Comparison of ENCODE assay signal across 16 cellular contexts in the genomic region with DNA sequence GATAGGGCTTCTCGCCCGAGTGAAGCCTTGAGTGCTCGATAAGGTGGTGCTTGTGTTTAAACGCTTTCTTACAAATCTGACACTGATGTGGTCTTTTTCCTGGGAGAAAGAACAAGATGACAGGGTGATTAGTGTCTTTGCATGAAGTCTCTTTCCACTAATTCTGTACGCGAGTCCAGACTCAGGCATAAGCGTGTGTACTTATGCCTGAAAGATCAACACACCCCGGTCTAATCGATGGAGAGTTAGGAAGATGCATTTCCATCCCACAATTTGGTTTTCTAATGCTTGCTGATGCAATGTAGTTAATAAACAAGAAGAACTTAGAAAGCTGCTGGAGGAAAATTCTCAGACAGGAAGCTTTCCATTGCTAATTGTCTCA.
DNase-seq lines count a peak whose midpoint lies in the region; ATAC-seq and TF ChIP-seq lines count a peak whose summit lies in the region.
"Had no signal": no experiment of that assay in that cellular context is flagged by ENCODE, and none has a peak within 500 bp of the region (broad histone marks: within the 10 kb centered on the region; RNA-seq: fewer than 3 reads in every experiment).

No MANE protein-coding gene starts in this region.

- TF ChIP-seq CTCF in left ventricle myocardium inferior (IDR thresholded peaks at IDR 0.05; ENCODE audit: borderline replicate concordance) (no peak), upper lobe of right lung (IDR thresholded peaks at IDR 0.05) (no peak), BE2C (IDR thresholded peaks at IDR 0.05; ENCODE audit: low read depth, low read length) (no peak)

- H3K36me3 ChIP-seq in left ventricle myocardium inferior (peaks cover 46% of the 10 kb centered on the region), esophagus (ENCODE audit: control insufficient read depth in 2 of 2, insufficient read depth in 2 of 2, low read length in 1 of 2) (no peaks in the 10 kb centered on the region), mucosa of rectum (ENCODE audit: control insufficient read depth in 2 of 2, insufficient read depth in 2 of 2, low read length in 2 of 2) (peaks cover 0 to 5% of the 10 kb centered on the region in 2 donors), upper lobe of right lung (peaks cover 34% of the 10 kb centered on the region), BE2C (no peaks in the 10 kb centered on the region)

- intact Hi-C loops in left ventricle myocardium inferior (cut with micrococcal nuclease) (no loop called here), Right ventricle myocardium superior (cut with DNase I) (no loop called here), upper lobe of right lung (cut with DNase I) (no loop called here)

- no peak overlapping the region for H3K27ac Mint-ChIP-seq in stimulated activated effector memory CD8-positive, alpha-beta T cell treated with anti-CD3 and anti-CD28 coated beads, Interleukin-12 subunit alpha, Interleukin-12 subunit beta, amount 100 ng/mL, for 72 hours
- H3K27ac Mint-ChIP-seq: activated B cell treated with CpG ODN at 0.5 μM for 24 hours; activated T-helper 2 cell treated with anti-CD3 and anti-CD28 coated beads, Interferon-gamma antibody, Interleukin-2, Interleukin-4, amounts not matched to agents 10 μg/mL and 5 μg/mL and 100 μg/mL, durations not matched to agents 14 hours and 24 hours and 36 hours; stimulated activated naive CD8-positive, alpha-beta T cell treated with anti-CD3 and anti-CD28 coated beads, Interleukin-15, Interleukin-2, amounts not matched to agents 100 ng/mL and 50 ng/mL, for 24 hours had no signal

- H3K9me3 ChIP-seq in left ventricle myocardium inferior (replicated peaks) (no peaks in the 10 kb centered on the region), esophagus (ENCODE audit: control insufficient read depth in 2 of 2, insufficient read depth in 1 of 2, low read depth in 1 of 2, low read length in 1 of 2) (no peaks in the 10 kb centered on the region), mucosa of rectum (ENCODE audit: control insufficient read depth in 2 of 2, low read length in 2 of 2) (no peaks in the 10 kb centered on the region), upper lobe of right lung (no peaks in the 10 kb centered on the region), BE2C (no peaks in the 10 kb centered on the region)
- H3K9me3 ChIP-seq: psoas muscle had no signal

- no peaks in the 10 kb centered on the region for H3K27me3 ChIP-seq in left ventricle myocardium inferior (ENCODE audit: low read depth)
- H3K27me3 ChIP-seq in esophagus (ENCODE audit: control insufficient read depth in 1 of 2, insufficient read depth in 2 of 2, low read length in 2 of 2), result no peaks in the 10 kb centered on the region
- peaks cover 0 to 6% of the 10 kb centered on the region in 2 donors for H3K27me3 ChIP-seq in mucosa of rectum (ENCODE audit: control insufficient read depth in 2 of 2, insufficient read depth in 2 of 2, low read length in 2 of 2)
- no peaks in the 10 kb centered on the region for H3K27me3 ChIP-seq in upper lobe of right lung
- H3K27me3 ChIP-seq in BE2C, result no peaks in the 10 kb centered on the region

- H3K4me1 ChIP-seq in left ventricle myocardium inferior (peaks cover 32% of the 10 kb centered on the region), esophagus (ENCODE audit: control insufficient read depth in 2 of 2, insufficient read depth in 2 of 2, low read length in 1 of 2) (no peaks in the 10 kb centered on the region), mucosa of rectum (ENCODE audit: control insufficient read depth in 2 of 2, insufficient read depth in 2 of 2, low read length in 2 of 2) (peaks cover 0 to 3% of the 10 kb centered on the region in 2 donors), upper lobe of right lung (no peaks in the 10 kb centered on the region), BE2C (no peaks in the 10 kb centered on the region)

- H3K4me3 ChIP-seq in left ventricle myocardium inferior, result peak overlapping the region; percentile 13
- peak overlapping the region; percentile 52 to 62 for H3K4me3 ChIP-seq in esophagus (ENCODE audit: low read depth in 1 of 2, low read length in 2 of 2)
- H3K4me3 ChIP-seq in mucosa of rectum (ENCODE audit: low read length in 2 of 2), result peak overlapping the region; percentile 61 to 77
- peak overlapping the region; percentile 42 for H3K4me3 ChIP-seq in upper lobe of right lung
- H3K4me3 ChIP-seq in BE2C (ENCODE audit: low read depth, low read length), result no peak overlapping the region
- H3K4me3 ChIP-seq: psoas muscle had no signal

- 40 to 59% methylated on average over 9 of the region's 9 CpGs for WGBS in esophagus, 2 donors

- peaks cover 16% of the 10 kb centered on the region for H3K36me3 Mint-ChIP-seq in stimulated activated effector memory CD8-positive, alpha-beta T cell treated with anti-CD3 and anti-CD28 coated beads, Interleukin-12 subunit alpha, Interleukin-12 subunit beta, amount 100 ng/mL, for 72 hours

- ATAC-seq in Right ventricle myocardium superior (ENCODE audit: poor library complexity) (no peak), upper lobe of right lung (no peak)
- no peak for ATAC-seq in stimulated activated effector memory CD8-positive, alpha-beta T cell treated with anti-CD3 and anti-CD28 coated beads, Interleukin-12 subunit alpha, Interleukin-12 subunit beta, amount 100 ng/mL, for 72 hours
- ATAC-seq: psoas muscle had no signal

- no peaks in the 10 kb centered on the region for H3K9me3 Mint-ChIP-seq in stimulated activated effector memory CD8-positive, alpha-beta T cell treated with anti-CD3 and anti-CD28 coated beads, Interleukin-12 subunit alpha, Interleukin-12 subunit beta, amount 100 ng/mL, for 72 hours
- H3K9me3 Mint-ChIP-seq: activated B cell treated with CpG ODN at 0.5 μM for 24 hours; activated T-helper 2 cell treated with anti-CD3 and anti-CD28 coated beads, Interferon-gamma antibody, Interleukin-2, Interleukin-4, amounts not matched to agents 10 μg/mL and 5 μg/mL and 100 μg/mL, durations not matched to agents 14 hours and 24 hours and 36 hours; stimulated activated naive CD8-positive, alpha-beta T cell treated with anti-CD3 and anti-CD28 coated beads, Interleukin-15, Interleukin-2, amounts not matched to agents 100 ng/mL and 50 ng/mL, for 24 hours had no signal

- no peak for DNase-seq in left ventricle myocardium inferior
- DNase-seq in Right ventricle myocardium superior, result no peak
- no peak for DNase-seq in upper lobe of right lung
- no peak for DNase-seq in GF-D8 (lab: John Stamatoyannopoulos, UW)
- DNase-seq in stimulated activated effector memory CD8-positive, alpha-beta T cell treated with anti-CD3 and anti-CD28 coated beads, Interleukin-12 subunit alpha, Interleukin-12 subunit beta, amount 100 ng/mL, for 72 hours (ENCODE audit: low spot score in 2 of 2), result no peak
- no peak for DNase-seq in BE2C
- DNase-seq: activated B cell treated with CpG ODN at 0.5 μM for 24 hours; hippocampal formation; NCI-H1105 treated with DMSO at 0.1 percent for 48 hours; NCI-H2171 treated with DMSO at 0.1 percent for 48 hours; NK-92 treated with Interleukin-12 subunit alpha and Interleukin-12 subunit beta, amount 100 ng/mL, for 24 hours had no signal

- no peak overlapping the region for H3K4me3 Mint-ChIP-seq in stimulated activated effector memory CD8-positive, alpha-beta T cell treated with anti-CD3 and anti-CD28 coated beads, Interleukin-12 subunit alpha, Interleukin-12 subunit beta, amount 100 ng/mL, for 72 hours
- H3K4me3 Mint-ChIP-seq: activated B cell treated with CpG ODN at 0.5 μM for 24 hours; stimulated activated naive CD8-positive, alpha-beta T cell treated with anti-CD3 and anti-CD28 coated beads, Interleukin-15, Interleukin-2, amounts not matched to agents 100 ng/mL and 50 ng/mL, for 24 hours had no signal

- H3K9ac ChIP-seq in mucosa of rectum (ENCODE audit: low read depth in 1 of 2, low read length in 2 of 2), result no peak overlapping the region

- H3K4me1 Mint-ChIP-seq in stimulated activated effector memory CD8-positive, alpha-beta T cell treated with anti-CD3 and anti-CD28 coated beads, Interleukin-12 subunit alpha, Interleukin-12 subunit beta, amount 100 ng/mL, for 72 hours, result peaks cover 8% of the 10 kb centered on the region
- H3K4me1 Mint-ChIP-seq: activated B cell treated with CpG ODN at 0.5 μM for 24 hours had no signal

- H3K27ac ChIP-seq in left ventricle myocardium inferior (replicated peaks) (peak overlapping the region; percentile 61), esophagus (ENCODE audit: low read depth in 2 of 2, low read length in 1 of 2) (no peak overlapping the region), mucosa of rectum (ENCODE audit: low read depth in 2 of 2, low read length in 2 of 2) (no peak overlapping the region), upper lobe of right lung (no peak overlapping the region)
- H3K27ac ChIP-seq: psoas muscle had no signal
